1 cellular context compared by ENCODE assay signal in the genomic region with DNA sequence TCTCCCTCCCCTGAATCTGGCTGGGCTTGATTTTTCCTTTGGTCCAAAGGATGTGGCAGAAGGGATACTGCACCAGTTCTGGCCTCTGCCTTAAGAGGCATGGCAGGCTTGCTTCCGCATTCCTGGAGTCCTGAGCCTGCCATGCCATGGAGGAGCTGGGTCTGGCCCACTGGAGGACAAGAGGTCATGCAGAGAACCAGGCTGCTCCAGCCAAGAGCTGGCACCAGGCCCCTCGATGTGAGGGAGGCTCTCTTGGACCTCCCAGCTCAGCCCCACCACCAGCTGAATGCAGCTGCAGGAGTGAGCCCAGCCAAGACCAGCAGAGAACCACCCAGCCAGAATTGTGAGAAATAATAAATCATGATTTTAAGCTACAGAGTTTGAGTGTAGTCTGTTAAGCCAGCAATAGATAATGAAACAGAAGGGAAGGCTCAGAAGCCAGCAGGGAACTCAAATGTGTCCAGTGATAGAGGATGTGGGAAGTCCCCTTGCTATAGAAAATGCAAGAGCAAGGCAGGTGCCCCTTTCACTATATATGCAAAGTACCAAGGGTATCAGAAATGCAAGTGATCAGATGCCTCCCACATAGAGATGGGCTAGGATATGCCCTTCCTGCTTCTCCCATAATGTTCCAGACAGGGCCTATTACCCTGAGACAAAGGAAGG.
TF ChIP-seq lines count a peak whose summit lies in the region.

No MANE protein-coding gene starts in this region.

TF ChIP-seq in GM12878, 131 proteins besides CTCF, POLR2A, EP300 and RAD21 (continued from another document and continues in another):
- TF ChIP-seq, protein P1, sequence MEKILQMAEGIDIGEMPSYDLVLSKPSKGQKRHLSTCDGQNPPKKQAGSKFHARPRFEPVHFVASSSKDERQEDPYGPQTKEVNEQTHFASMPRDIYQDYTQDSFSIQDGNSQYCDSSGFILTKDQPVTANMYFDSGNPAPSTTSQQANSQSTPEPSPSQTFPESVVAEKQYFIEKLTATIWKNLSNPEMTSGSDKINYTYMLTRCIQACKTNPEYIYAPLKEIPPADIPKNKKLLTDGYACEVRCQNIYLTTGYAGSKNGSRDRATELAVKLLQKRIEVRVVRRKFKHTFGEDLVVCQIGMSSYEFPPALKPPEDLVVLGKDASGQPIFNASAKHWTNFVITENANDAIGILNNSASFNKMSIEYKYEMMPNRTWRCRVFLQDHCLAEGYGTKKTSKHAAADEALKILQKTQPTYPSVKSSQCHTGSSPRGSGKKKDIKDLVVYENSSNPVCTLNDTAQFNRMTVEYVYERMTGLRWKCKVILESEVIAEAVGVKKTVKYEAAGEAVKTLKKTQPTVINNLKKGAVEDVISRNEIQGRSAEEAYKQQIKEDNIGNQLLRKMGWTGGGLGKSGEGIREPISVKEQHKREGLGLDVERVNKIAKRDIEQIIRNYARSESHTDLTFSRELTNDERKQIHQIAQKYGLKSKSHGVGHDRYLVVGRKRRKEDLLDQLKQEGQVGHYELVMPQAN (conservative IDR thresholded peaks at IDR 0.05), result no peak
- no peak for TF ChIP-seq TCF12 (IDR thresholded peaks at IDR 0.05; ENCODE audit: low read depth, low read length)
- TF ChIP-seq ZNF622 (IDR thresholded peaks at IDR 0.05), result no peak
- TF ChIP-seq MYC (IDR thresholded peaks at IDR 0.05; ENCODE audit: insufficient read depth, insufficient read length, insufficient replicate concordance, low read length, severe bottlenecking), result no peak
- TF ChIP-seq, protein P2, sequence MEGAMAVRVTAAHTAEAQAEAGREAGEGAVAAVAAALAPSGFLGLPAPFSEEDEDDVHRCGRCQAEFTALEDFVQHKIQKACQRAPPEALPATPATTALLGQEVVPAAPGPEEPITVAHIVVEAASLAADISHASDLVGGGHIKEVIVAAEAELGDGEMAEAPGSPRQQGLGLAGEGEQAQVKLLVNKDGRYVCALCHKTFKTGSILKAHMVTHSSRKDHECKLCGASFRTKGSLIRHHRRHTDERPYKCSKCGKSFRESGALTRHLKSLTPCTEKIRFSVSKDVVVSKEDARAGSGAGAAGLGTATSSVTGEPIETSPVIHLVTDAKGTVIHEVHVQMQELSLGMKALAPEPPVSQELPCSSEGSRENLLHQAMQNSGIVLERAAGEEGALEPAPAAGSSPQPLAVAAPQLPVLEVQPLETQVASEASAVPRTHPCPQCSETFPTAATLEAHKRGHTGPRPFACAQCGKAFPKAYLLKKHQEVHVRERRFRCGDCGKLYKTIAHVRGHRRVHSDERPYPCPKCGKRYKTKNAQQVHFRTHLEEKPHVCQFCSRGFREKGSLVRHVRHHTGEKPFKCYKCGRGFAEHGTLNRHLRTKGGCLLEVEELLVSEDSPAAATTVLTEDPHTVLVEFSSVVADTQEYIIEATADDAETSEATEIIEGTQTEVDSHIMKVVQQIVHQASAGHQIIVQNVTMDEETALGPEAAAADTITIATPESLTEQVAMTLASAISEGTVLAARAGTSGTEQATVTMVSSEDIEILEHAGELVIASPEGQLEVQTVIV (IDR thresholded peaks at IDR 0.05; ENCODE audit: borderline replicate concordance, partially characterized antibody), result no peak
- 0 out of 2 replicates have a peak, but pooled peaks have one; percentile 17 for TF ChIP-seq SPI1 (IDR thresholded peaks at IDR 0.05; ENCODE audit: borderline replicate concordance, insufficient read depth, low read depth, low read length)
- TF ChIP-seq SREBF1 (IDR thresholded peaks at IDR 0.05; ENCODE audit: low read length), result no peak
- no peak for TF ChIP-seq PAX5 (IDR thresholded peaks at IDR 0.05; ENCODE audit: borderline replicate concordance, low read depth, low read length)
- TF ChIP-seq IKZF1 (conservative IDR thresholded peaks at IDR 0.05), result 0 out of 2 replicates have a peak, but pooled peaks have one; percentile 16
- TF ChIP-seq POLR2AphosphoS5 (IDR thresholded peaks at IDR 0.05; ENCODE audit: low read length), result no peak
- no peak for TF ChIP-seq SIN3A (IDR thresholded peaks at IDR 0.05; ENCODE audit: low read depth, low read length)
- no peak for TF ChIP-seq BRCA1 (IDR thresholded peaks at IDR 0.05; ENCODE audit: low read depth, low read length)
- TF ChIP-seq, protein P3, sequence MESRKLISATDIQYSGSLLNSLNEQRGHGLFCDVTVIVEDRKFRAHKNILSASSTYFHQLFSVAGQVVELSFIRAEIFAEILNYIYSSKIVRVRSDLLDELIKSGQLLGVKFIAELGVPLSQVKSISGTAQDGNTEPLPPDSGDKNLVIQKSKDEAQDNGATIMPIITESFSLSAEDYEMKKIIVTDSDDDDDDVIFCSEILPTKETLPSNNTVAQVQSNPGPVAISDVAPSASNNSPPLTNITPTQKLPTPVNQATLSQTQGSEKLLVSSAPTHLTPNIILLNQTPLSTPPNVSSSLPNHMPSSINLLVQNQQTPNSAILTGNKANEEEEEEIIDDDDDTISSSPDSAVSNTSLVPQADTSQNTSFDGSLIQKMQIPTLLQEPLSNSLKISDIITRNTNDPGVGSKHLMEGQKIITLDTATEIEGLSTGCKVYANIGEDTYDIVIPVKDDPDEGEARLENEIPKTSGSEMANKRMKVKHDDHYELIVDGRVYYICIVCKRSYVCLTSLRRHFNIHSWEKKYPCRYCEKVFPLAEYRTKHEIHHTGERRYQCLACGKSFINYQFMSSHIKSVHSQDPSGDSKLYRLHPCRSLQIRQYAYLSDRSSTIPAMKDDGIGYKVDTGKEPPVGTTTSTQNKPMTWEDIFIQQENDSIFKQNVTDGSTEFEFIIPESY (IDR thresholded peaks at IDR 0.05), result no peak
- TF ChIP-seq, protein P4, sequence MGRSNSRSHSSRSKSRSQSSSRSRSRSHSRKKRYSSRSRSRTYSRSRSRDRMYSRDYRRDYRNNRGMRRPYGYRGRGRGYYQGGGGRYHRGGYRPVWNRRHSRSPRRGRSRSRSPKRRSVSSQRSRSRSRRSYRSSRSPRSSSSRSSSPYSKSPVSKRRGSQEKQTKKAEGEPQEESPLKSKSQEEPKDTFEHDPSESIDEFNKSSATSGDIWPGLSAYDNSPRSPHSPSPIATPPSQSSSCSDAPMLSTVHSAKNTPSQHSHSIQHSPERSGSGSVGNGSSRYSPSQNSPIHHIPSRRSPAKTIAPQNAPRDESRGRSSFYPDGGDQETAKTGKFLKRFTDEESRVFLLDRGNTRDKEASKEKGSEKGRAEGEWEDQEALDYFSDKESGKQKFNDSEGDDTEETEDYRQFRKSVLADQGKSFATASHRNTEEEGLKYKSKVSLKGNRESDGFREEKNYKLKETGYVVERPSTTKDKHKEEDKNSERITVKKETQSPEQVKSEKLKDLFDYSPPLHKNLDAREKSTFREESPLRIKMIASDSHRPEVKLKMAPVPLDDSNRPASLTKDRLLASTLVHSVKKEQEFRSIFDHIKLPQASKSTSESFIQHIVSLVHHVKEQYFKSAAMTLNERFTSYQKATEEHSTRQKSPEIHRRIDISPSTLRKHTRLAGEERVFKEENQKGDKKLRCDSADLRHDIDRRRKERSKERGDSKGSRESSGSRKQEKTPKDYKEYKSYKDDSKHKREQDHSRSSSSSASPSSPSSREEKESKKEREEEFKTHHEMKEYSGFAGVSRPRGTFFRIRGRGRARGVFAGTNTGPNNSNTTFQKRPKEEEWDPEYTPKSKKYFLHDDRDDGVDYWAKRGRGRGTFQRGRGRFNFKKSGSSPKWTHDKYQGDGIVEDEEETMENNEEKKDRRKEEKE (IDR thresholded peaks at IDR 0.05), result no peak
- TF ChIP-seq EZH2 (IDR thresholded peaks at IDR 0.05; ENCODE audit: borderline replicate concordance, control insufficient read depth, low read depth, low read length), result no peak
- TF ChIP-seq IKZF2 (IDR thresholded peaks at IDR 0.05), result peak; percentile 9 to 30; a peak in 1 of 4 replicates
- TF ChIP-seq SIX5 (IDR thresholded peaks at IDR 0.05; ENCODE audit: low read depth, low read length, severe bottlenecking), result no peak
- TF ChIP-seq, protein P5, sequence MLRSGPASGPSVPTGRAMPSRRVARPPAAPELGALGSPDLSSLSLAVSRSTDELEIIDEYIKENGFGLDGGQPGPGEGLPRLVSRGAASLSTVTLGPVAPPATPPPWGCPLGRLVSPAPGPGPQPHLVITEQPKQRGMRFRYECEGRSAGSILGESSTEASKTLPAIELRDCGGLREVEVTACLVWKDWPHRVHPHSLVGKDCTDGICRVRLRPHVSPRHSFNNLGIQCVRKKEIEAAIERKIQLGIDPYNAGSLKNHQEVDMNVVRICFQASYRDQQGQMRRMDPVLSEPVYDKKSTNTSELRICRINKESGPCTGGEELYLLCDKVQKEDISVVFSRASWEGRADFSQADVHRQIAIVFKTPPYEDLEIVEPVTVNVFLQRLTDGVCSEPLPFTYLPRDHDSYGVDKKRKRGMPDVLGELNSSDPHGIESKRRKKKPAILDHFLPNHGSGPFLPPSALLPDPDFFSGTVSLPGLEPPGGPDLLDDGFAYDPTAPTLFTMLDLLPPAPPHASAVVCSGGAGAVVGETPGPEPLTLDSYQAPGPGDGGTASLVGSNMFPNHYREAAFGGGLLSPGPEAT (IDR thresholded peaks at IDR 0.05; ENCODE audit: low read depth), result 0 out of 2 replicates have a peak, but pooled peaks have one; percentile 45
- no peak for TF ChIP-seq LARP7 (IDR thresholded peaks at IDR 0.05)
- no peak for TF ChIP-seq HDAC6 (IDR thresholded peaks at IDR 0.05; ENCODE audit: unreplicated experiment)
- no peak for TF ChIP-seq ZNF24 (IDR thresholded peaks at IDR 0.05)
- no peak for TF ChIP-seq BCL11A (IDR thresholded peaks at IDR 0.05; ENCODE audit: low read depth, low read length)
- no peak for TF ChIP-seq NFXL1 (IDR thresholded peaks at IDR 0.05; ENCODE audit: borderline replicate concordance)
- TF ChIP-seq ZSCAN29 (IDR thresholded peaks at IDR 0.05), result no peak
- TF ChIP-seq MTA2 (IDR thresholded peaks at IDR 0.05; ENCODE audit: low read depth), result no peak
- no peak for TF ChIP-seq SRF (IDR thresholded peaks at IDR 0.05; ENCODE audit: low read depth in 2 of 2, low read length in 2 of 2)
- TF ChIP-seq WRNIP1 (IDR thresholded peaks at IDR 0.05; ENCODE audit: borderline replicate concordance, low read depth, low read length), result no peak
- TF ChIP-seq, protein P6, sequence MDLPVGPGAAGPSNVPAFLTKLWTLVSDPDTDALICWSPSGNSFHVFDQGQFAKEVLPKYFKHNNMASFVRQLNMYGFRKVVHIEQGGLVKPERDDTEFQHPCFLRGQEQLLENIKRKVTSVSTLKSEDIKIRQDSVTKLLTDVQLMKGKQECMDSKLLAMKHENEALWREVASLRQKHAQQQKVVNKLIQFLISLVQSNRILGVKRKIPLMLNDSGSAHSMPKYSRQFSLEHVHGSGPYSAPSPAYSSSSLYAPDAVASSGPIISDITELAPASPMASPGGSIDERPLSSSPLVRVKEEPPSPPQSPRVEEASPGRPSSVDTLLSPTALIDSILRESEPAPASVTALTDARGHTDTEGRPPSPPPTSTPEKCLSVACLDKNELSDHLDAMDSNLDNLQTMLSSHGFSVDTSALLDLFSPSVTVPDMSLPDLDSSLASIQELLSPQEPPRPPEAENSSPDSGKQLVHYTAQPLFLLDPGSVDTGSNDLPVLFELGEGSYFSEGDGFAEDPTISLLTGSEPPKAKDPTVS (IDR thresholded peaks at IDR 0.05; ENCODE audit: low read depth, low read length), result no peak
- TF ChIP-seq, protein P7, sequence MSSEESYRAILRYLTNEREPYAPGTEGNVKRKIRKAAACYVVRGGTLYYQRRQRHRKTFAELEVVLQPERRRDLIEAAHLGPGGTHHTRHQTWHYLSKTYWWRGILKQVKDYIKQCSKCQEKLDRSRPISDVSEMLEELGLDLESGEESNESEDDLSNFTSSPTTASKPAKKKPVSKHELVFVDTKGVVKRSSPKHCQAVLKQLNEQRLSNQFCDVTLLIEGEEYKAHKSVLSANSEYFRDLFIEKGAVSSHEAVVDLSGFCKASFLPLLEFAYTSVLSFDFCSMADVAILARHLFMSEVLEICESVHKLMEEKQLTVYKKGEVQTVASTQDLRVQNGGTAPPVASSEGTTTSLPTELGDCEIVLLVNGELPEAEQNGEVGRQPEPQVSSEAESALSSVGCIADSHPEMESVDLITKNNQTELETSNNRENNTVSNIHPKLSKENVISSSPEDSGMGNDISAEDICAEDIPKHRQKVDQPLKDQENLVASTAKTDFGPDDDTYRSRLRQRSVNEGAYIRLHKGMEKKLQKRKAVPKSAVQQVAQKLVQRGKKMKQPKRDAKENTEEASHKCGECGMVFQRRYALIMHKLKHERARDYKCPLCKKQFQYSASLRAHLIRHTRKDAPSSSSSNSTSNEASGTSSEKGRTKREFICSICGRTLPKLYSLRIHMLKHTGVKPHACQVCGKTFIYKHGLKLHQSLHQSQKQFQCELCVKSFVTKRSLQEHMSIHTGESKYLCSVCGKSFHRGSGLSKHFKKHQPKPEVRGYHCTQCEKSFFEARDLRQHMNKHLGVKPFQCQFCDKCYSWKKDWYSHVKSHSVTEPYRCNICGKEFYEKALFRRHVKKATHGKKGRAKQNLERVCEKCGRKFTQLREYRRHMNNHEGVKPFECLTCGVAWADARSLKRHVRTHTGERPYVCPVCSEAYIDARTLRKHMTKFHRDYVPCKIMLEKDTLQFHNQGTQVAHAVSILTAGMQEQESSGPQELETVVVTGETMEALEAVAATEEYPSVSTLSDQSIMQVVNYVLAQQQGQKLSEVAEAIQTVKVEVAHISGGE (CRISPR knock-in tag; IDR thresholded peaks at IDR 0.05), result no peak
- TF ChIP-seq NR2C2 (IDR thresholded peaks at IDR 0.05; ENCODE audit: borderline replicate concordance, control insufficient read depth, insufficient read length, low read depth), result no peak
- TF ChIP-seq, protein P8, sequence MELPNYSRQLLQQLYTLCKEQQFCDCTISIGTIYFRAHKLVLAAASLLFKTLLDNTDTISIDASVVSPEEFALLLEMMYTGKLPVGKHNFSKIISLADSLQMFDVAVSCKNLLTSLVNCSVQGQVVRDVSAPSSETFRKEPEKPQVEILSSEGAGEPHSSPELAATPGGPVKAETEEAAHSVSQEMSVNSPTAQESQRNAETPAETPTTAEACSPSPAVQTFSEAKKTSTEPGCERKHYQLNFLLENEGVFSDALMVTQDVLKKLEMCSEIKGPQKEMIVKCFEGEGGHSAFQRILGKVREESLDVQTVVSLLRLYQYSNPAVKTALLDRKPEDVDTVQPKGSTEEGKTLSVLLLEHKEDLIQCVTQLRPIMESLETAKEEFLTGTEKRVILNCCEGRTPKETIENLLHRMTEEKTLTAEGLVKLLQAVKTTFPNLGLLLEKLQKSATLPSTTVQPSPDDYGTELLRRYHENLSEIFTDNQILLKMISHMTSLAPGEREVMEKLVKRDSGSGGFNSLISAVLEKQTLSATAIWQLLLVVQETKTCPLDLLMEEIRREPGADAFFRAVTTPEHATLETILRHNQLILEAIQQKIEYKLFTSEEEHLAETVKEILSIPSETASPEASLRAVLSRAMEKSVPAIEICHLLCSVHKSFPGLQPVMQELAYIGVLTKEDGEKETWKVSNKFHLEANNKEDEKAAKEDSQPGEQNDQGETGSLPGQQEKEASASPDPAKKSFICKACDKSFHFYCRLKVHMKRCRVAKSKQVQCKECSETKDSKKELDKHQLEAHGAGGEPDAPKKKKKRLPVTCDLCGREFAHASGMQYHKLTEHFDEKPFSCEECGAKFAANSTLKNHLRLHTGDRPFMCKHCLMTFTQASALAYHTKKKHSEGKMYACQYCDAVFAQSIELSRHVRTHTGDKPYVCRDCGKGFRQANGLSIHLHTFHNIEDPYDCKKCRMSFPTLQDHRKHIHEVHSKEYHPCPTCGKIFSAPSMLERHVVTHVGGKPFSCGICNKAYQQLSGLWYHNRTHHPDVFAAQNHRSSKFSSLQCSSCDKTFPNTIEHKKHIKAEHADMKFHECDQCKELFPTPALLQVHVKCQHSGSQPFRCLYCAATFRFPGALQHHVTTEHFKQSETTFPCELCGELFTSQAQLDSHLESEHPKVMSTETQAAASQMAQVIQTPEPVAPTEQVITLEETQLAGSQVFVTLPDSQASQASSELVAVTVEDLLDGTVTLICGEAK (IDR thresholded peaks at IDR 0.05; ENCODE audit: borderline replicate concordance), result no peak
- TF ChIP-seq MEF2B (IDR thresholded peaks at IDR 0.05; ENCODE audit: partially characterized antibody, poor library complexity, severe bottlenecking), result no peak
- no peak for TF ChIP-seq CHD2 (IDR thresholded peaks at IDR 0.05; ENCODE audit: borderline replicate concordance, low read depth, low read length)
